In the genomic region with DNA sequence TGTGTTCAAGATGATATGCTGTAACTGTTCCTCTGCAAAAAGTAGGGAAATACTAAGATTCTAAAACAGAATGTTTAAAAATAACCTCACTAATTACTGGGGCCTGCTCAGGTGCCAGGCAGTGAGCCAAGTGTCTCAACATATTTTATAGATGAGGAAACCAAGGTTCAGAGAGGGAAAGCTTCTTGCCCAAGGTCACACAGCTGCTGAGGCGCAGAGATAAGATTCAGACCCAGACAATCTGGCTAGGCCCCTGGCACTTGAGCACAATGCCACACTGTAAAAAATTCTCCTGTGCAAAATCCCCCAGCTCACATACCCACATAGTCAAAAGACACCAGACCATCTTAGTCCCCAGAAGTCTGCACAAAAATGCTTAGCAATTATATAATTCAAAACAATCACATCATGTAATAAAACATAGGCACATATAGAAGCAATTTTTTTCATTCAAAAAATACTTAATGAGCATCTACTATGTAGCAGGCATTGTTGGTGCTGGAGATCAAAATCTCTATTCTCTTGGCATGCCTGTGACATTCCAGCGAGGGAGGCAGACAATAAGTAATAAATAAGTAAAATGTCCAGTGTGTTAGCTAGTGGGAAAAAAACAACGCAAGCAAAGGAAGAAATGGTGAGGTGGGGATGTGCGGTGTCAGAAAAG, we compare ENCODE assay signal across 18 cellular contexts. TPM values are rescaled to one million over a fixed set of nuclear protein-coding genes. Genes with fewer than 3 reads are reported as not detected.
A peak's percentile ranks its signal among the peaks of the same experiment; 100 is the strongest.
DNase-seq lines count a peak whose midpoint lies in the region; ATAC-seq, FAIRE-seq and TF ChIP-seq lines count a peak whose summit lies in the region.
"Had no signal": no experiment of that assay in that cellular context is flagged by ENCODE, and none has a peak within 500 bp of the region (broad histone marks: within the 10 kb centered on the region; RNA-seq: fewer than 3 reads in every experiment).

No MANE protein-coding gene starts in this region.

- no peak for TF ChIP-seq RAD21 in K562 (CRISPR knock-in tag; conservative IDR thresholded peaks at IDR 0.05 in 1 of 2, IDR thresholded peaks at IDR 0.05 in 1 of 2)

- H3K36me3 Mint-ChIP-seq in activated naive CD4-positive, alpha-beta T cell treated with anti-CD3 and anti-CD28 coated beads for 36 hours (ENCODE audit: low read depth) = peaks cover 6% of the 10 kb centered on the region

- H3K27ac Mint-ChIP-seq in activated naive CD4-positive, alpha-beta T cell treated with anti-CD3 and anti-CD28 coated beads for 36 hours = peak overlapping the region; percentile 84

- TF ChIP-seq EP300 in K562 (IDR thresholded peaks at IDR 0.05; ENCODE audit: low read length) = no peak

- H3K9me3 ChIP-seq in KOPT-K1 (ENCODE audit: insufficient read depth, low read length, poor library complexity, severe bottlenecking) (no peaks in the 10 kb centered on the region), K562 (replicated peaks; ENCODE audit: control insufficient read depth, insufficient read depth, low read depth, low read length) (no peaks in the 10 kb centered on the region), spleen (no peaks in the 10 kb centered on the region)
- H3K9me3 ChIP-seq: left lung, psoas muscle had no signal

- no peak for FAIRE-seq in K562 (lab: Jason Lieb, UNC)
- FAIRE-seq: TTC549 had no signal

- H2AFZ ChIP-seq in K562 (ENCODE audit: low read depth, low read length) = no peak overlapping the region

- no peak overlapping the region for H3K9ac ChIP-seq in K562 (ENCODE audit: insufficient read depth in 1 of 2, low read depth in 2 of 2, low read length in 2 of 2)

- H3K4me2 ChIP-seq in K562 (ENCODE audit: insufficient read depth, low read length) = no peak overlapping the region

- H3K4me3 Mint-ChIP-seq in activated naive CD4-positive, alpha-beta T cell treated with anti-CD3 and anti-CD28 coated beads for 36 hours = peak overlapping the region; percentile 17

- POLR2A ChIA-PET in K562 (lab: Yijun Ruan, JAX) = no interaction called here

- no peaks in the 10 kb centered on the region for H3K9me3 Mint-ChIP-seq in activated naive CD4-positive, alpha-beta T cell treated with anti-CD3 and anti-CD28 coated beads for 36 hours

- H3K9me1 ChIP-seq in K562 (ENCODE audit: control insufficient read depth, insufficient read depth, low read length) = no peaks in the 10 kb centered on the region

- H3K27ac ChIP-seq in KOPT-K1 (ENCODE audit: low read depth, low read length, poor library complexity, severe bottlenecking) (peak overlapping the region; percentile 86), K562 (ENCODE audit: extremely low read depth, low read depth, low read length) (no peak overlapping the region), spleen (peak overlapping the region in 6 of 8 donors; percentile 60 to 97 (median 92))
- H3K27ac ChIP-seq: foreskin keratinocyte, psoas muscle had no signal

- no peak for TF ChIP-seq CTCF in K562 (IDR thresholded peaks at IDR 0.05 in 2 of 3, conservative IDR thresholded peaks at IDR 0.05 in 1 of 3; ENCODE audit: insufficient read depth in 2 of 3, low read depth in 1 of 3, low read length in 3 of 3)
- no peak for TF ChIP-seq CTCF in spleen (IDR thresholded peaks at IDR 0.05 in 8 of 11, conservative IDR thresholded peaks at IDR 0.05 in 3 of 11)
- TF ChIP-seq CTCF in GM13976 (IDR thresholded peaks at IDR 0.05; ENCODE audit: borderline replicate concordance, control extremely low read depth, extremely low read depth, insufficient read depth, missing control alignments) = no peak

- 0 out of 2 replicates have a peak, but pooled peaks cover 6% of the 10 kb centered on the region for H4K20me1 ChIP-seq in K562 (replicated peaks; ENCODE audit: control insufficient read depth, insufficient read depth, low read length)

- TF ChIP-seq POLR2A in K562 (conservative IDR thresholded peaks at IDR 0.05) (no peak), spleen (IDR thresholded peaks at IDR 0.05) (no peak)

- DNase-seq in activated naive CD4-positive, alpha-beta T cell treated with anti-CD3 and anti-CD28 coated beads for 36 hours = no peak
- DNase-seq in activated naive CD4-positive, alpha-beta T cell treated with anti-CD3 and anti-CD28 coated beads, Interleukin-2, amount 50 U/mL, for 16 hours = no peak
- DNase-seq in K562 (ENCODE audit: extremely low read depth in 1 of 4, low spot score in 3 of 4) = no peak
- DNase-seq in spleen = peak; percentile 25
- no peak for DNase-seq in head of caudate nucleus
- DNase-seq in GM13976 (ENCODE audit: low spot score) = no peak
- DNase-seq: AML-193; central memory CD4-positive, alpha-beta T cell; foreskin keratinocyte; Kasumi-1; left lung; NCI-H146; psoas muscle; SHP77 treated with DMSO at 0.1 percent for 48 hours; substantia nigra had no signal

- H3K79me2 ChIP-seq in K562 (ENCODE audit: control insufficient read depth, insufficient read depth, low read length) = no peaks in the 10 kb centered on the region

- H3K4me1 ChIP-seq in K562 (replicated peaks in 1 of 2; ENCODE audit: control insufficient read depth in 2 of 2, insufficient read depth in 2 of 2, low read length in 2 of 2) = no peaks in the 10 kb centered on the region
- peaks cover 64 to 100% (median 99%) of the 10 kb centered on the region in 6 donors for H3K4me1 ChIP-seq in spleen
- H3K4me1 ChIP-seq: foreskin keratinocyte, psoas muscle had no signal

- CTCF ChIA-PET in activated naive CD4-positive, alpha-beta T cell treated with anti-CD3 and anti-CD28 coated beads for 36 hours (lab: Charles Lee) = no interaction called here
- CTCF ChIA-PET in K562 (lab: Yijun Ruan, JAX; ENCODE audit: low intra/inter-chr PET ratio) = no interaction called here

- H3K27me3 Mint-ChIP-seq in activated naive CD4-positive, alpha-beta T cell treated with anti-CD3 and anti-CD28 coated beads for 36 hours (ENCODE audit: low read depth) = no peaks in the 10 kb centered on the region

- no TSS peak for BruUV-seq in K562 (replicated peaks; lab: Mats Ljungman, UMichigan)

- H3K36me3 ChIP-seq in KOPT-K1 (ENCODE audit: insufficient read depth, low read length) (no peaks in the 10 kb centered on the region), K562 (ENCODE audit: control insufficient read depth, insufficient read depth, low read length) (no peaks in the 10 kb centered on the region), spleen (peaks cover 0 to 88% (median 0%) of the 10 kb centered on the region in 6 donors)

- ATAC-seq in K562 (no peak), GM18498 (IDR thresholded peaks at IDR 0.05; ENCODE audit: unreplicated experiment) (no peak)
- ATAC-seq: foreskin keratinocyte, left lung, psoas muscle had no signal

- H3K27me3 ChIP-seq in K562 (ENCODE audit: control insufficient read depth in 2 of 2, insufficient read depth in 2 of 2, low read length in 2 of 2) (peaks cover 3 to 14% of the 10 kb centered on the region in 2 experiments; a peak in 3 of 5 replicates), spleen (replicated peaks in 1 of 7) (no peaks in the 10 kb centered on the region)

- intact Hi-C loops in activated naive CD4-positive, alpha-beta T cell treated with anti-CD3 and anti-CD28 coated beads for 36 hours (cut with micrococcal nuclease) = loop anchor here (1.0 kb wide), 3 partner anchors 29 to 61 kb away; no protein-coding TSS in a partner anchor
- intact Hi-C loops in K562 (cut with micrococcal nuclease) = no loop called here
- intact Hi-C loops in spleen (cut with DNase I; ENCODE audit: low total_unique reads) = no loop called here
- intact Hi-C loops in head of caudate nucleus (cut with DNase I) = no loop called here

- in situ Hi-C loops in K562 (cut with MboI) = no loop called here
- in situ Hi-C loops in GM13976 (cut with MboI; ENCODE audit: low sequenced_read_pairs, unreplicated experiment) = no loop called here

- H3K4me1 Mint-ChIP-seq in activated naive CD4-positive, alpha-beta T cell treated with anti-CD3 and anti-CD28 coated beads for 36 hours (ENCODE audit: low read depth) = peaks cover 67% of the 10 kb centered on the region

- WGBS in K562 (ENCODE audit: insufficient coverage, low coverage, missing lambda C conversion rate) = 28% methylated on average over 4 of the region's 4 CpGs
- 79 to 86% (median 81%) methylated on average over 4 of the region's 4 CpGs for WGBS in spleen, 5 donors

- no peak overlapping the region for H3K4me3 ChIP-seq in K562
- peak overlapping the region in 2 of 8 donors; percentile 14 to 95 for H3K4me3 ChIP-seq in spleen
- H3K4me3 ChIP-seq: left lung, psoas muscle had no signal

RNA-seq across cellular contexts. Expression of a gene that starts 10.3 kb away (rescaled TPM):
- total RNA-seq in activated naive CD4-positive, alpha-beta T cell treated with anti-CD3 and anti-CD28 coated beads for 36 hours = 10 to 100 TPM; 43.7 to 44.2 TPM
- total RNA-seq in K562 (2011; cell fraction: chromatin; rRNA removed; ENCODE audit: low replicate concordance) = 7.3 and 17.0 TPM in 2 replicates
- total RNA-seq in K562 (2011; cell fraction: nucleolus; rRNA removed) = 5.9 and 8.0 TPM in 2 replicates
- 7.9 and 9.6 TPM in 2 replicates for total RNA-seq in K562 (2011; cell fraction: nucleoplasm; rRNA removed)
- total RNA-seq in K562 (2014; rRNA removed) = 5.4 and 9.3 TPM in 2 replicates
- total RNA-seq in K562 (2014; rRNA removed; fragmentation: Illumina TruSeq; extraction: Trizol) = 3.3 and 5.1 TPM in 2 replicates
- 4.7 and 4.8 TPM in 2 replicates for total RNA-seq in K562 (2015; rRNA removed; fragmentation: Illumina TruSeq; extraction: Trizol)
- 9.0 and 10.4 TPM in 2 replicates for total RNA-seq in K562 (2021)
- 1.8 and 4.9 TPM in 2 replicates for polyA plus RNA-seq in K562 (2011; rRNA removed)
- polyA plus RNA-seq in K562 (2011; cell fraction: cytosol; rRNA removed) = 2.5 and 2.6 TPM in 2 replicates
- 5.3 and 7.3 TPM in 2 replicates for polyA plus RNA-seq in K562 (2011; cell fraction: nucleus; rRNA removed)
- polyA plus RNA-seq in K562 (2012) = 5.7 and 10.6 TPM in 2 replicates
- polyA plus RNA-seq in K562 (2014; fragmentation: Illumina TruSeq; extraction: Trizol) = 5.5 and 6.1 TPM in 2 replicates
- 1 to 10 TPM in 1 of 2 experiments, under 1 TPM in 1; 0.37 to 1.6 TPM for polyA plus RNA-seq in K562 (2014; fragmentation: Nextera tagmentation; extraction: Ambion mirVana)
- polyA plus RNA-seq in K562 (2014; rRNA removed) = 4.2 and 4.4 TPM in 2 replicates
- 3.3 and 4.7 TPM in 2 replicates for polyA minus RNA-seq in K562 (2011; rRNA and poly(A)+ RNA removed)
- 1.6 and 4.8 TPM in 2 replicates for polyA minus RNA-seq in K562 (2011; cell fraction: cytosol; rRNA and poly(A)+ RNA removed)
- 2.7 and 8.8 TPM in 2 replicates for polyA minus RNA-seq in K562 (2011; cell fraction: nucleus; rRNA and poly(A)+ RNA removed)
- 100 to 1,000 TPM; 116 to 279 (median 166) TPM for total RNA-seq in spleen
- polyA plus RNA-seq in spleen = 10 to 100 TPM; 36.7 to 76.7 (median 49.7) TPM
